Comparison of ENCODE assay signal across 39 cellular contexts in the genomic region with DNA sequence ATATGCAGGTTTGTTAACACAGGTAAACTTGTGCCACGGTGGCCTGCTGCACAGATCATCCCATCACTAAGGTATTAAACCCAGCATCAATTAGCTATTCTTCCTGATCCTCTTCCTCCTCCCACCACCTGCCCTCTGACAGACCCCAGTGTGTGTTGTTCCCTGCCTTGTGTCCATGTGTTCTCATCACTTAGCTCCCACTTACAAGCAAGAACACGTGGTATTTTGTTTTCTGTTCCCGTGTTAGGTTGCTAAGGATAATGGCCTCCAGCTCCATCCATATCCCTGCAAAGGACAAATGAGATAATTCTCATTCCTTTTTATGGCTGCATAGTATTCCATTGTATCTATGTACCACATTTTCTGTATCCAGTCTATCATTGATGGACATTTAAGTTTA.
"Had no signal": no experiment of that assay in that cellular context is flagged by ENCODE, and none has a peak within 500 bp of the region (broad histone marks: within the 10 kb centered on the region; RNA-seq: fewer than 3 reads in every experiment).

No MANE protein-coding gene starts in this region.

- H3K36me3 ChIP-seq: adrenal gland, ascending aorta, brain microvascular endothelial cell, breast epithelium, cardiac muscle cell had no signal

- FAIRE-seq: astrocyte, bronchial epithelial cell had no signal

- H3K4me1 ChIP-seq: adrenal gland, ascending aorta, body of pancreas, breast epithelium had no signal

- H3K4me3 ChIP-seq: adrenal gland, ascending aorta, body of pancreas, breast epithelium, cardiac muscle cell had no signal

- H3K36me3 Mint-ChIP-seq: activated naive CD4-positive, alpha-beta T cell treated with anti-CD3 and anti-CD28 coated beads, Interleukin-2, amount 10 ng/mL, durations not matched to agents 7 days and 5 days; activated naive CD4-positive, alpha-beta T cell treated with anti-CD3 and anti-CD28 coated beads, Interleukin-2, amount 50 U/mL, for 24 hours; activated naive CD8-positive, alpha-beta T cell; activated naive CD8-positive, alpha-beta T cell treated with anti-CD3 and anti-CD28 coated beads, Interleukin-2, amount 10 ng/mL, durations not matched to agents 7 days and 5 days had no signal

- H3K27ac ChIP-seq: adrenal gland, ascending aorta, body of pancreas, brain microvascular endothelial cell, breast epithelium, cardiac muscle cell had no signal

- DNase-seq: activated effector memory CD4-positive, alpha-beta T cell treated with anti-CD3 and anti-CD28 coated beads, Interleukin-2, amount 50 U/mL, for 16 hours; activated effector memory CD4-positive, alpha-beta T cell treated with Interleukin-2 at 50 U/mL for 16 hours; activated gamma-delta T cell; activated gamma-delta T cell treated with Interleukin-2 at 50 U/mL for 16 hours; activated naive CD4-positive, alpha-beta T cell; activated naive CD4-positive, alpha-beta T cell treated with anti-CD3 and anti-CD28 coated beads for 36 hours; activated naive CD4-positive, alpha-beta T cell treated with anti-CD3 and anti-CD28 coated beads, Interleukin-2, amount 10 ng/mL, durations not matched to agents 7 days and 5 days; activated naive CD4-positive, alpha-beta T cell treated with anti-CD3 and anti-CD28 coated beads, Interleukin-2, amount 50 U/mL, for 16 hours; activated naive CD4-positive, alpha-beta T cell treated with Interleukin-2 at 50 U/mL for 16 hours; activated naive CD8-positive, alpha-beta T cell treated with anti-CD3 and anti-CD28 coated beads, Interleukin-2, amount 10 ng/mL, durations not matched to agents 7 days and 5 days; activated naive CD8-positive, alpha-beta T cell treated with anti-CD3 and anti-CD28 coated beads, Interleukin-2, amount 50 U/mL, for 24 hours; activated T-cell treated with anti-CD3 and anti-CD28 coated beads, Interleukin-2, amount 50 U/mL, for 1 hour; activated T-cell treated with anti-CD3 and anti-CD28 coated beads, Interleukin-2, amount 50 U/mL, for 24 hours; activated T-cell treated with anti-CD3 and anti-CD28 coated beads, Interleukin-2, amount 50 U/mL, for 4 hours; activated T-cell treated with anti-CD3 and anti-CD28 coated beads, Interleukin-2, amount 50 U/mL, for 48 hours; activated T-cell treated with anti-CD3 and anti-CD28 coated beads, Interleukin-2, amount 50 U/mL, for 72 hours; adrenal gland; amniotic stem cell; amygdala; anterior cingulate cortex; aorta; body of pancreas; brain microvascular endothelial cell; caudate nucleus; central memory CD4-positive, alpha-beta T cell; cerebellar nuclear complex had no signal

- H3K27me3 Mint-ChIP-seq: activated naive CD4-positive, alpha-beta T cell treated with anti-CD3 and anti-CD28 coated beads, Interleukin-2, amount 10 ng/mL, durations not matched to agents 7 days and 5 days; activated naive CD4-positive, alpha-beta T cell treated with anti-CD3 and anti-CD28 coated beads, Interleukin-2, amount 50 U/mL, for 24 hours; activated naive CD8-positive, alpha-beta T cell; activated naive CD8-positive, alpha-beta T cell treated with anti-CD3 and anti-CD28 coated beads, Interleukin-2, amount 10 ng/mL, durations not matched to agents 7 days and 5 days; activated naive CD8-positive, alpha-beta T cell treated with anti-CD3 and anti-CD28 coated beads, Interleukin-2, amount 50 U/mL, for 24 hours; activated T-cell treated with anti-CD3 and anti-CD28 coated beads, Interleukin-2, amount 50 U/mL, for 24 hours; activated T-helper 17 cell treated with anti-CD3 and anti-CD28 coated beads, Interleukin-2, amount 50 U/mL, for 72 hours; central memory CD8-positive, alpha-beta T cell had no signal

- H3K9me3 ChIP-seq: adrenal gland, ascending aorta had no signal

- H3K27me3 ChIP-seq: adrenal gland, ascending aorta, body of pancreas, brain microvascular endothelial cell, breast epithelium, cardiac muscle cell had no signal

- H3K4me3 Mint-ChIP-seq: activated naive CD4-positive, alpha-beta T cell treated with anti-CD3 and anti-CD28 coated beads for 36 hours; activated naive CD4-positive, alpha-beta T cell treated with anti-CD3 and anti-CD28 coated beads, Interleukin-2, amount 10 ng/mL, durations not matched to agents 7 days and 5 days; activated naive CD4-positive, alpha-beta T cell treated with anti-CD3 and anti-CD28 coated beads, Interleukin-2, amount 50 U/mL, for 24 hours; activated naive CD8-positive, alpha-beta T cell; activated naive CD8-positive, alpha-beta T cell treated with anti-CD3 and anti-CD28 coated beads, Interleukin-2, amount 10 ng/mL, durations not matched to agents 7 days and 5 days; activated naive CD8-positive, alpha-beta T cell treated with anti-CD3 and anti-CD28 coated beads, Interleukin-2, amount 50 U/mL, for 24 hours; activated T-cell treated with anti-CD3 and anti-CD28 coated beads, Interleukin-2, amount 50 U/mL, for 24 hours; activated T-cell treated with anti-CD3 and anti-CD28 coated beads, Interleukin-2, amount 50 U/mL, for 4 hours; activated T-cell treated with anti-CD3 and anti-CD28 coated beads, Interleukin-2, amount 50 U/mL, for 72 hours; activated T-helper 1 cell treated with anti-CD3 and anti-CD28 coated beads, Interleukin-12 subunit alpha, Interleukin-12 subunit beta, Interleukin-2, Interleukin-4 antibody, amounts not matched to agents 30 ng/mL and 10 ng/mL and 1 ng/mL, durations not matched to agents 14 hours and 24 hours and 36 hours; activated T-helper 17 cell treated with anti-CD3 and anti-CD28 coated beads, Interleukin-2, amount 50 U/mL, for 72 hours; brain; central memory CD8-positive, alpha-beta T cell had no signal

- ATAC-seq: activated naive CD4-positive, alpha-beta T cell treated with anti-CD3 and anti-CD28 coated beads, Interleukin-2, amount 50 U/mL, for 72 hours; activated naive CD8-positive, alpha-beta T cell treated with anti-CD3 and anti-CD28 coated beads, Interleukin-2, amount 50 U/mL, for 24 hours; activated T-cell treated with anti-CD3 and anti-CD28 coated beads, Interleukin-2, amount 50 U/mL, for 4 hours; activated T-cell treated with anti-CD3 and anti-CD28 coated beads, Interleukin-2, amount 50 U/mL, for 72 hours; activated T-helper 17 cell treated with anti-CD3 and anti-CD28 coated beads, Interleukin-2, amount 50 U/mL, for 72 hours; body of pancreas had no signal

- H3K27ac Mint-ChIP-seq: activated naive CD4-positive, alpha-beta T cell treated with anti-CD3 and anti-CD28 coated beads for 36 hours; activated naive CD4-positive, alpha-beta T cell treated with anti-CD3 and anti-CD28 coated beads, Interleukin-2, amount 10 ng/mL, durations not matched to agents 7 days and 5 days; activated naive CD4-positive, alpha-beta T cell treated with anti-CD3 and anti-CD28 coated beads, Interleukin-2, amount 50 U/mL, for 24 hours; activated naive CD4-positive, alpha-beta T cell treated with anti-CD3 and anti-CD28 coated beads, Interleukin-2, amount 50 U/mL, for 72 hours; activated naive CD8-positive, alpha-beta T cell; activated naive CD8-positive, alpha-beta T cell treated with anti-CD3 and anti-CD28 coated beads, Interleukin-2, amount 10 ng/mL, durations not matched to agents 7 days and 5 days; activated naive CD8-positive, alpha-beta T cell treated with anti-CD3 and anti-CD28 coated beads, Interleukin-2, amount 50 U/mL, for 24 hours; activated T-cell treated with anti-CD3 and anti-CD28 coated beads, Interleukin-2, amount 50 U/mL, for 24 hours; activated T-cell treated with anti-CD3 and anti-CD28 coated beads, Interleukin-2, amount 50 U/mL, for 72 hours; activated T-helper 1 cell treated with anti-CD3 and anti-CD28 coated beads, Interleukin-12 subunit alpha, Interleukin-12 subunit beta, Interleukin-2, Interleukin-4 antibody, amounts not matched to agents 30 ng/mL and 10 ng/mL and 1 ng/mL, durations not matched to agents 14 hours and 24 hours and 36 hours; activated T-helper 17 cell treated with anti-CD3 and anti-CD28 coated beads, Interleukin-2, amount 50 U/mL, for 72 hours; activated T-helper 2 cell treated with anti-CD3 and anti-CD28 coated beads, Interferon-gamma antibody, Interleukin-2, Interleukin-4, amounts not matched to agents 10 μg/mL and 5 μg/mL and 100 μg/mL, durations not matched to agents 14 hours and 24 hours and 36 hours; brain had no signal

- H3K4me1 Mint-ChIP-seq: activated naive CD4-positive, alpha-beta T cell treated with anti-CD3 and anti-CD28 coated beads, Interleukin-2, amount 10 ng/mL, durations not matched to agents 7 days and 5 days; activated naive CD4-positive, alpha-beta T cell treated with anti-CD3 and anti-CD28 coated beads, Interleukin-2, amount 50 U/mL, for 24 hours; activated naive CD8-positive, alpha-beta T cell treated with anti-CD3 and anti-CD28 coated beads, Interleukin-2, amount 10 ng/mL, durations not matched to agents 7 days and 5 days; activated naive CD8-positive, alpha-beta T cell treated with anti-CD3 and anti-CD28 coated beads, Interleukin-2, amount 50 U/mL, for 24 hours; activated T-helper 17 cell treated with anti-CD3 and anti-CD28 coated beads, Interleukin-2, amount 50 U/mL, for 72 hours; brain; central memory CD8-positive, alpha-beta T cell had no signal
